22 cellular contexts compared by ENCODE assay signal in genomic region chr2:120857931-120858330, GRCh38.
DNase-seq lines count a peak whose midpoint lies in the region; ATAC-seq and TF ChIP-seq lines count a peak whose summit lies in the region.
"Had no signal": no experiment of that assay in that cellular context is flagged by ENCODE, and none has a peak within 500 bp of the region (broad histone marks: within the 10 kb centered on the region; RNA-seq: fewer than 3 reads in every experiment).

No MANE protein-coding gene starts in this region.

- no peak overlapping the region for H2AFZ ChIP-seq in hepatocyte
- H2AFZ ChIP-seq in neuronal stem cell (ENCODE audit: low read length), result no peak overlapping the region

- TF ChIP-seq CTCF in natural killer cell (IDR thresholded peaks at IDR 0.05) (no peak), hepatocyte (IDR thresholded peaks at IDR 0.05; ENCODE audit: poor library complexity) (no peak), right lobe of liver (IDR thresholded peaks at IDR 0.05) (no peak)

- H3K36me3 ChIP-seq in hepatocyte (replicated peaks; ENCODE audit: insufficient read depth, low read depth) (no peaks in the 10 kb centered on the region), neuronal stem cell (replicated peaks in 1 of 2; ENCODE audit: control insufficient read depth in 2 of 2, insufficient read depth in 2 of 2, low read length in 2 of 2) (peaks cover 2 to 21% of the 10 kb centered on the region in 2 donors), right lobe of liver (no peaks in the 10 kb centered on the region)
- H3K36me3 ChIP-seq: BLaER1, MG63, Peyer's patch had no signal

- no peaks in the 10 kb centered on the region for H3K36me3 Mint-ChIP-seq in natural killer cell treated with Interleukin-12 subunit alpha and Interleukin-12 subunit beta and Interleukin-15 and Interleukin-18, amount 100 ng/mL, for 72 hours
- no peaks in the 10 kb centered on the region for H3K36me3 Mint-ChIP-seq in natural killer cell
- H3K36me3 Mint-ChIP-seq: CD8-positive, alpha-beta T cell had no signal

- intact Hi-C loops in natural killer cell (cut with micrococcal nuclease), result no loop called here
- intact Hi-C loops in right lobe of liver (cut with DNase I), result no loop called here

- no peak for ATAC-seq in natural killer cell treated with Interleukin-12 subunit alpha and Interleukin-12 subunit beta and Interleukin-15 and Interleukin-18, amount 100 ng/mL, for 72 hours
- ATAC-seq in natural killer cell, result no peak
- ATAC-seq in HG02840 (IDR thresholded peaks at IDR 0.05; ENCODE audit: low FRiP score, unreplicated experiment), result no peak
- no peak for ATAC-seq in right lobe of liver
- ATAC-seq: A549; CD8-positive, alpha-beta T cell; HCT116 had no signal

- H4K8ac ChIP-seq in neuronal stem cell (ENCODE audit: low read depth, low read length), result no peak overlapping the region

- H4K91ac ChIP-seq in neuronal stem cell (ENCODE audit: low read depth, low read length, poor library complexity), result no peak overlapping the region

- no peaks in the 10 kb centered on the region for H3K9me3 ChIP-seq in hepatocyte (ENCODE audit: low read depth)
- no peaks in the 10 kb centered on the region for H3K9me3 ChIP-seq in neuronal stem cell (replicated peaks in 1 of 2; ENCODE audit: control insufficient read depth in 2 of 2, insufficient read depth in 1 of 2, low read depth in 1 of 2, low read length in 2 of 2)
- no peaks in the 10 kb centered on the region for H3K9me3 ChIP-seq in right lobe of liver
- H3K9me3 ChIP-seq: A549, BLaER1, MG63, Peyer's patch had no signal

- no peak overlapping the region for H2BK120ac ChIP-seq in neuronal stem cell (ENCODE audit: low read depth, low read length)

- no peaks in the 10 kb centered on the region for H3K9me3 Mint-ChIP-seq in natural killer cell treated with Interleukin-12 subunit alpha and Interleukin-12 subunit beta and Interleukin-15 and Interleukin-18, amount 100 ng/mL, for 72 hours
- H3K9me3 Mint-ChIP-seq in natural killer cell, result no peaks in the 10 kb centered on the region
- H3K9me3 Mint-ChIP-seq: CD8-positive, alpha-beta T cell had no signal

- H3K23ac ChIP-seq in neuronal stem cell (ENCODE audit: low read depth, low read length, poor library complexity), result no peak overlapping the region

- H3K4me2 ChIP-seq in hepatocyte, result no peak overlapping the region
- no peak overlapping the region for H3K4me2 ChIP-seq in neuronal stem cell (ENCODE audit: insufficient read depth, low read length, poor library complexity, severe bottlenecking)
- H3K4me2 ChIP-seq: A549, BLaER1 had no signal

- 93% methylated on average over 7 of the region's 7 CpGs for WGBS in hepatocyte (ENCODE audit: low lambda C conversion rate, missing lambda C conversion rate)
- WGBS in neuronal stem cell (ENCODE audit: extremely low coverage in 2 of 2, insufficient read length in 2 of 2, insufficient replicate concordance in 1 of 2), 2 donors, result no CpG with 5 or more reads among the region's 7 CpGs
- WGBS in right lobe of liver (ENCODE audit: insufficient coverage, low coverage, low lambda C conversion rate, missing lambda C conversion rate), result 67% methylated on average over 6 of the region's 7 CpGs

- H3K4me3 Mint-ChIP-seq in natural killer cell treated with Interleukin-12 subunit alpha and Interleukin-12 subunit beta and Interleukin-15 and Interleukin-18, amount 100 ng/mL, for 72 hours, result no peak overlapping the region
- no peak overlapping the region for H3K4me3 Mint-ChIP-seq in natural killer cell
- H3K4me3 Mint-ChIP-seq: CD8-positive, alpha-beta T cell had no signal

- peak overlapping the region; percentile 4 for H2BK5ac ChIP-seq in neuronal stem cell (ENCODE audit: low read length)

- peaks cover 1% of the 10 kb centered on the region for H3K79me1 ChIP-seq in neuronal stem cell (ENCODE audit: low read depth, low read length)

- no peak overlapping the region for H3K14ac ChIP-seq in neuronal stem cell (ENCODE audit: low read length)

- H4K20me1 ChIP-seq in hepatocyte (ENCODE audit: insufficient read depth, poor library complexity, severe bottlenecking), result no peaks in the 10 kb centered on the region
- H4K20me1 ChIP-seq: BLaER1 had no signal

- no peaks in the 10 kb centered on the region for H3K27me3 ChIP-seq in hepatocyte
- no peaks in the 10 kb centered on the region for H3K27me3 ChIP-seq in neuronal stem cell (ENCODE audit: control insufficient read depth in 3 of 3, insufficient read depth in 3 of 3, low read depth in 1 of 3, low read length in 3 of 3)
- no peaks in the 10 kb centered on the region for H3K27me3 ChIP-seq in right lobe of liver
- H3K27me3 ChIP-seq: BLaER1, MG63, Peyer's patch had no signal

- peak overlapping the region; percentile 50 for H3K27ac ChIP-seq in hepatocyte
- H3K27ac ChIP-seq in neuronal stem cell (replicated peaks; ENCODE audit: low read length), result no peak overlapping the region
- no peak overlapping the region for H3K27ac ChIP-seq in right lobe of liver
- H3K27ac ChIP-seq: BLaER1, Peyer's patch had no signal

- no peaks in the 10 kb centered on the region for H3K79me2 ChIP-seq in hepatocyte

- H3K27ac Mint-ChIP-seq in natural killer cell treated with Interleukin-12 subunit alpha and Interleukin-12 subunit beta and Interleukin-15 and Interleukin-18, amount 100 ng/mL, for 72 hours, result no peak overlapping the region
- no peak overlapping the region for H3K27ac Mint-ChIP-seq in natural killer cell
- H3K27ac Mint-ChIP-seq: CD8-positive, alpha-beta T cell had no signal

- no peak for TF ChIP-seq POLR2A in right lobe of liver (IDR thresholded peaks at IDR 0.05)

- peak overlapping the region; percentile 64 for H2AK5ac ChIP-seq in neuronal stem cell (ENCODE audit: low read depth, low read length)

- H2BK15ac ChIP-seq in neuronal stem cell (ENCODE audit: low read length), result peak overlapping the region; percentile 34

- H3K27me3 Mint-ChIP-seq in natural killer cell treated with Interleukin-12 subunit alpha and Interleukin-12 subunit beta and Interleukin-15 and Interleukin-18, amount 100 ng/mL, for 72 hours, result no peaks in the 10 kb centered on the region
- H3K27me3 Mint-ChIP-seq in natural killer cell (ENCODE audit: low read depth in 2 of 2), result no peaks in the 10 kb centered on the region

- DNase-seq in natural killer cell treated with Interleukin-12 subunit alpha and Interleukin-12 subunit beta and Interleukin-15 and Interleukin-18, amount 100 ng/mL, for 72 hours (ENCODE audit: low spot score), result peak; percentile 56
- DNase-seq in natural killer cell (no peak), hepatocyte (ENCODE audit: low spot score) (no peak), neuronal stem cell (ENCODE audit: low spot score) (no peak), right lobe of liver (no peak), NCI-H1092 (lab: John Stamatoyannopoulos, UW) (no peak)
- DNase-seq: Calu3; CD8-positive, alpha-beta T cell; Kasumi-1; NCI-H1092 treated with DMSO at 0.1 percent for 48 hours; NCI-H2081; NCI-H2171 treated with DMSO at 0.1 percent for 48 hours; NCI-H510A; NCI-H748 treated with DMSO at 0.1 percent for 48 hours; NK-92 treated with Interleukin-12 subunit alpha and Interleukin-12 subunit beta, amount 100 ng/mL, for 24 hours; Right ventricle myocardium superior had no signal

- no peaks in the 10 kb centered on the region for H3K9me2 ChIP-seq in hepatocyte (replicated peaks; ENCODE audit: insufficient read depth)

- H2BK12ac ChIP-seq in neuronal stem cell (ENCODE audit: low read length), result no peak overlapping the region

- H3K4me3 ChIP-seq in hepatocyte, result no peak overlapping the region
- H3K4me3 ChIP-seq in neuronal stem cell (ENCODE audit: low read length in 2 of 2), result no peak overlapping the region
- no peak overlapping the region for H3K4me3 ChIP-seq in right lobe of liver
- H3K4me3 ChIP-seq: A549, BLaER1, MG63, Peyer's patch had no signal

- H3K9ac ChIP-seq in neuronal stem cell (ENCODE audit: low read depth, low read length, poor library complexity), result no peak overlapping the region
- H3K9ac ChIP-seq: BLaER1 had no signal

- no peaks in the 10 kb centered on the region for H3K4me1 Mint-ChIP-seq in natural killer cell treated with Interleukin-12 subunit alpha and Interleukin-12 subunit beta and Interleukin-15 and Interleukin-18, amount 100 ng/mL, for 72 hours (ENCODE audit: low read depth in 2 of 2)
- no peaks in the 10 kb centered on the region for H3K4me1 Mint-ChIP-seq in natural killer cell

- H3K4me1 ChIP-seq in hepatocyte (ENCODE audit: insufficient read depth) (peaks cover 10% of the 10 kb centered on the region), neuronal stem cell (ENCODE audit: control insufficient read depth in 2 of 2, insufficient read depth in 1 of 2, low read depth in 1 of 2, low read length in 2 of 2) (peaks cover 31 to 49% of the 10 kb centered on the region in 2 donors), right lobe of liver (no peaks in the 10 kb centered on the region)
- H3K4me1 ChIP-seq: Peyer's patch had no signal

- H3K18ac ChIP-seq in neuronal stem cell (ENCODE audit: low read length), result peak overlapping the region; percentile 30

- no peak overlapping the region for H3K4ac ChIP-seq in neuronal stem cell (ENCODE audit: low read length)
